Comparison of ENCODE assay signal across 9 cellular contexts in genomic region chr13:33015791-33016323, GRCh38. TPM values are rescaled to one million over a fixed set of nuclear protein-coding genes. Genes with fewer than 3 reads are reported as not detected.
A peak's percentile ranks its signal among the peaks of the same experiment; 100 is the strongest.
DNase-seq lines count a peak whose midpoint lies in the region; ATAC-seq and TF ChIP-seq lines count a peak whose summit lies in the region.
"Had no signal": no experiment of that assay in that cellular context is flagged by ENCODE, and none has a peak within 500 bp of the region (broad histone marks: within the 10 kb centered on the region; RNA-seq: fewer than 3 reads in every experiment).

No MANE protein-coding gene starts in this region.

- H3K9me3 ChIP-seq in T-helper 17 cell (ENCODE audit: control insufficient read depth, low read length, poor library complexity, severe bottlenecking) (no peaks in the 10 kb centered on the region), hepatocyte (ENCODE audit: low read depth) (no peaks in the 10 kb centered on the region), spleen (no peaks in the 10 kb centered on the region)

- no peaks in the 10 kb centered on the region for H3K36me3 Mint-ChIP-seq in activated naive CD4-positive, alpha-beta T cell treated with anti-CD3 and anti-CD28 coated beads for 36 hours (ENCODE audit: low read depth)
- no peaks in the 10 kb centered on the region for H3K36me3 Mint-ChIP-seq in T-helper 17 cell (ENCODE audit: low read depth)

- peak; percentile 18 for DNase-seq in activated naive CD4-positive, alpha-beta T cell treated with anti-CD3 and anti-CD28 coated beads for 36 hours
- DNase-seq in activated naive CD4-positive, alpha-beta T cell treated with anti-CD3 and anti-CD28 coated beads, Interleukin-2, amount 50 U/mL, for 16 hours: no peak
- DNase-seq in T-helper 17 cell (no peak), hepatocyte (ENCODE audit: low spot score) (peak; percentile 36), spleen (peak; percentile 77), NCI-H1417 treated with DMSO at 0.1 percent for 48 hours (lab: John Stamatoyannopoulos, UW) (no peak), NK-92 (lab: John Stamatoyannopoulos, UW; ENCODE audit: unreplicated experiment) (no peak)
- no peak for DNase-seq in activated effector memory CD4-positive, alpha-beta T cell treated with Interleukin-2 at 50 U/mL for 16 hours

- H3K79me2 ChIP-seq in hepatocyte: no peaks in the 10 kb centered on the region

- H3K27me3 Mint-ChIP-seq in activated naive CD4-positive, alpha-beta T cell treated with anti-CD3 and anti-CD28 coated beads for 36 hours (ENCODE audit: low read depth): peaks cover 60% of the 10 kb centered on the region
- H3K27me3 Mint-ChIP-seq in T-helper 17 cell: peaks cover 63% of the 10 kb centered on the region

- 16% methylated on average over 33 of the region's 52 CpGs for WGBS in hepatocyte (ENCODE audit: low lambda C conversion rate, missing lambda C conversion rate)
- 3 to 10% (median 6%) methylated on average over 22 to 52 of the region's 52 CpGs for WGBS in spleen, 5 donors

- H3K27ac ChIP-seq in hepatocyte (no peak overlapping the region), spleen (peak overlapping the region; percentile 50 to 86 (median 81))
- H3K27ac ChIP-seq: SK-N-MC had no signal

- peak overlapping the region; percentile 55 for H3K4me3 Mint-ChIP-seq in activated naive CD4-positive, alpha-beta T cell treated with anti-CD3 and anti-CD28 coated beads for 36 hours
- peak overlapping the region; percentile 76 for H3K4me3 Mint-ChIP-seq in T-helper 17 cell

- TF ChIP-seq CTCF in hepatocyte (IDR thresholded peaks at IDR 0.05; ENCODE audit: poor library complexity) (no peak), spleen (IDR thresholded peaks at IDR 0.05 in 8 of 11, conservative IDR thresholded peaks at IDR 0.05 in 3 of 11) (no peak)

- peaks cover 9% of the 10 kb centered on the region for H3K4me1 Mint-ChIP-seq in activated naive CD4-positive, alpha-beta T cell treated with anti-CD3 and anti-CD28 coated beads for 36 hours (ENCODE audit: low read depth)
- peaks cover 9% of the 10 kb centered on the region for H3K4me1 Mint-ChIP-seq in T-helper 17 cell

- no peak overlapping the region for H3K27ac Mint-ChIP-seq in activated naive CD4-positive, alpha-beta T cell treated with anti-CD3 and anti-CD28 coated beads for 36 hours
- H3K27ac Mint-ChIP-seq in T-helper 17 cell: no peak overlapping the region

- H2AFZ ChIP-seq in hepatocyte: peak overlapping the region; percentile 60

- peak overlapping the region; percentile 93 for H3K4me2 ChIP-seq in hepatocyte

- CTCF ChIA-PET in activated naive CD4-positive, alpha-beta T cell treated with anti-CD3 and anti-CD28 coated beads for 36 hours (lab: Charles Lee): no interaction called here

- H3K9me2 ChIP-seq in hepatocyte (replicated peaks; ENCODE audit: insufficient read depth): no peaks in the 10 kb centered on the region

- TF ChIP-seq POLR2A in spleen (IDR thresholded peaks at IDR 0.05): no peak

- intact Hi-C loops in activated naive CD4-positive, alpha-beta T cell treated with anti-CD3 and anti-CD28 coated beads for 36 hours (cut with micrococcal nuclease): loop anchor here (2.0 to 10.0 kb wide), 8 partner anchors 179 to 1104 kb away; no protein-coding TSS in a partner anchor
- intact Hi-C loops in spleen (cut with DNase I; ENCODE audit: low total_unique reads): no loop called here

- peaks cover 6% of the 10 kb centered on the region for H3K4me1 ChIP-seq in hepatocyte (ENCODE audit: insufficient read depth)
- peaks cover 14 to 37% (median 29%) of the 10 kb centered on the region in 6 donors for H3K4me1 ChIP-seq in spleen

- H4K20me1 ChIP-seq in hepatocyte (ENCODE audit: insufficient read depth, poor library complexity, severe bottlenecking): no peaks in the 10 kb centered on the region

- no peaks in the 10 kb centered on the region for H3K36me3 ChIP-seq in hepatocyte (replicated peaks; ENCODE audit: insufficient read depth, low read depth)
- H3K36me3 ChIP-seq in spleen: no peaks in the 10 kb centered on the region

- H3K9me3 Mint-ChIP-seq in activated naive CD4-positive, alpha-beta T cell treated with anti-CD3 and anti-CD28 coated beads for 36 hours: no peaks in the 10 kb centered on the region

- peaks cover 54% of the 10 kb centered on the region for H3K27me3 ChIP-seq in hepatocyte
- peaks cover 0 to 83% (median 21%) of the 10 kb centered on the region in 7 donors for H3K27me3 ChIP-seq in spleen (replicated peaks in 1 of 7)

- ATAC-seq in T-helper 17 cell: no peak

- H3K4me3 ChIP-seq in hepatocyte (no peak overlapping the region), spleen (peak overlapping the region in 7 of 8 donors; percentile 34 to 74 (median 48))
- H3K4me3 ChIP-seq: SK-N-MC had no signal

RNA-seq across cellular contexts. Expression of gene KL, which starts 0.4 kb away (rescaled TPM):
- total RNA-seq in activated naive CD4-positive, alpha-beta T cell treated with anti-CD3 and anti-CD28 coated beads for 36 hours: under 1 TPM; 0.36 to 0.49 TPM
- total RNA-seq in T-helper 17 cell (not detected), hepatocyte (1.6 and 1.7 TPM in 2 replicates), spleen (10 to 100 TPM in 1 of 7 donors, 1 to 10 TPM in 6; 4.0 to 10.2 (median 6.2) TPM)
- polyA plus RNA-seq in hepatocyte (0.12 and 1.4 TPM in 2 replicates), spleen (under 1 TPM; 0.35 to 0.83 (median 0.52) TPM)

Comparison
In these comparisons a context has a peak if more than half of its experiments do, and no peak if none do; other contexts are left out.
1. DNase-seq: peak in activated naive CD4-positive, alpha-beta T cell treated with anti-CD3 and anti-CD28 coated beads for 36 hours (single experiment), hepatocyte (single experiment) and spleen (single experiment); none in activated naive CD4-positive, alpha-beta T cell treated with anti-CD3 and anti-CD28 coated beads, Interleukin-2, amount 50 U/mL, for 16 hours (single experiment), T-helper 17 cell (0 of 3), activated effector memory CD4-positive, alpha-beta T cell treated with Interleukin-2 at 50 U/mL for 16 hours (single experiment), NCI-H1417 treated with DMSO at 0.1 percent for 48 hours (single experiment) and NK-92 (single experiment).